8 cellular contexts compared by ENCODE assay signal in genomic region chrX:123878177-123878576, GRCh38. TPM values are rescaled to one million over a fixed set of nuclear protein-coding genes. Genes with fewer than 3 reads are reported as not detected.
DNase-seq lines count a peak whose midpoint lies in the region; ATAC-seq and TF ChIP-seq lines count a peak whose summit lies in the region.

No MANE protein-coding gene starts in this region.

- peak in 2 of 3 donors; percentile 26 to 49 for DNase-seq in CD4-positive, CD25-positive, alpha-beta regulatory T cell
- no peak for DNase-seq in activated naive CD8-positive, alpha-beta T cell treated with anti-CD3 and anti-CD28 coated beads, Interleukin-2, amount 10 ng/mL, durations not matched to agents 7 days and 5 days
- DNase-seq in C1 segment of cervical spinal cord (lab: John Stamatoyannopoulos, UW) (no peak), Calu3 (no peak), anterior cingulate cortex (lab: John Stamatoyannopoulos, UW) (no peak), amniotic stem cell (lab: John Stamatoyannopoulos, UW) (no peak)

- intact Hi-C loops in Calu3 (cut with micrococcal nuclease; ENCODE audit: unreplicated experiment), result no loop called here

- POLR2A ChIA-PET in activated naive CD8-positive, alpha-beta T cell treated with anti-CD3 and anti-CD28 coated beads, Interleukin-2, amount 10 ng/mL, durations not matched to agents 7 days and 5 days (lab: Charles Lee), result interaction anchor here (0.6 to 1.2 kb wide), 2 partner anchors 17 to 95 kb away, joined by 3 to 6 read pairs; no protein-coding TSS in a partner anchor

- H3K9me3 Mint-ChIP-seq in CD4-positive, CD25-positive, alpha-beta regulatory T cell, result no peaks in the 10 kb centered on the region
- H3K9me3 Mint-ChIP-seq in activated naive CD8-positive, alpha-beta T cell treated with anti-CD3 and anti-CD28 coated beads, Interleukin-2, amount 10 ng/mL, durations not matched to agents 7 days and 5 days, result no peaks in the 10 kb centered on the region
- H3K9me3 Mint-ChIP-seq in Calu3 (ENCODE audit: low read depth, unreplicated experiment), result no peaks in the 10 kb centered on the region

- H3K9me3 ChIP-seq in CD4-positive, CD25-positive, alpha-beta regulatory T cell (ENCODE audit: control insufficient read depth in 2 of 2, low read length in 2 of 2), result no peaks in the 10 kb centered on the region

- peak overlapping the region; percentile 69 for H3K4me3 ChIP-seq in CD4-positive, CD25-positive, alpha-beta regulatory T cell (ENCODE audit: low read depth, low read length)

- peak overlapping the region; percentile 51 for H3K27ac ChIP-seq in CD4-positive, CD25-positive, alpha-beta regulatory T cell (ENCODE audit: insufficient read depth, low read length, poor library complexity, severe bottlenecking)

- no peaks in the 10 kb centered on the region for H3K27me3 Mint-ChIP-seq in CD4-positive, CD25-positive, alpha-beta regulatory T cell
- H3K27me3 Mint-ChIP-seq in activated naive CD8-positive, alpha-beta T cell treated with anti-CD3 and anti-CD28 coated beads, Interleukin-2, amount 10 ng/mL, durations not matched to agents 7 days and 5 days, result no peaks in the 10 kb centered on the region
- H3K27me3 Mint-ChIP-seq in Calu3 (ENCODE audit: unreplicated experiment), result no peaks in the 10 kb centered on the region

- peaks cover 11% of the 10 kb centered on the region for H3K4me1 ChIP-seq in CD4-positive, CD25-positive, alpha-beta regulatory T cell (ENCODE audit: control insufficient read depth, insufficient read depth, low read length, poor library complexity, severe bottlenecking)

- H3K36me3 Mint-ChIP-seq in CD4-positive, CD25-positive, alpha-beta regulatory T cell, result no peaks in the 10 kb centered on the region
- peaks cover 7% of the 10 kb centered on the region for H3K36me3 Mint-ChIP-seq in activated naive CD8-positive, alpha-beta T cell treated with anti-CD3 and anti-CD28 coated beads, Interleukin-2, amount 10 ng/mL, durations not matched to agents 7 days and 5 days
- H3K36me3 Mint-ChIP-seq in Calu3 (ENCODE audit: insufficient read depth, unreplicated experiment), result peaks cover 18% of the 10 kb centered on the region

- TF ChIP-seq CTCF in Calu3 (IDR thresholded peaks at IDR 0.05; ENCODE audit: unreplicated experiment), result no peak

- no peaks in the 10 kb centered on the region for H3K36me3 ChIP-seq in CD4-positive, CD25-positive, alpha-beta regulatory T cell (ENCODE audit: control insufficient read depth, insufficient read depth, low read length)

- peak; percentile 39 to 40 for ATAC-seq in CD4-positive, CD25-positive, alpha-beta regulatory T cell (ENCODE audit: low read depth in 2 of 2)
- ATAC-seq in GM19455 (IDR thresholded peaks at IDR 0.05; ENCODE audit: unreplicated experiment) (peak; percentile 66), HG03457 (IDR thresholded peaks at IDR 0.05; ENCODE audit: unreplicated experiment) (peak; percentile 80)
- peak; percentile 45 for ATAC-seq in activated naive CD8-positive, alpha-beta T cell treated with anti-CD3 and anti-CD28 coated beads, Interleukin-2, amount 10 ng/mL, durations not matched to agents 7 days and 5 days (ENCODE audit: low read depth)

- peaks cover 15 to 39% (median 19%) of the 10 kb centered on the region in 4 donors for H3K4me1 Mint-ChIP-seq in CD4-positive, CD25-positive, alpha-beta regulatory T cell
- peaks cover 17% of the 10 kb centered on the region for H3K4me1 Mint-ChIP-seq in activated naive CD8-positive, alpha-beta T cell treated with anti-CD3 and anti-CD28 coated beads, Interleukin-2, amount 10 ng/mL, durations not matched to agents 7 days and 5 days
- H3K4me1 Mint-ChIP-seq in Calu3 (ENCODE audit: low read depth, unreplicated experiment), result peaks cover 12% of the 10 kb centered on the region

- H3K27me3 ChIP-seq in CD4-positive, CD25-positive, alpha-beta regulatory T cell (ENCODE audit: control insufficient read depth, insufficient read depth, low read length), result no peaks in the 10 kb centered on the region

- CTCF ChIA-PET in Calu3 (lab: Charles Lee), result no interaction called here

- peak overlapping the region; percentile 20 to 74 (median 59) for H3K27ac Mint-ChIP-seq in CD4-positive, CD25-positive, alpha-beta regulatory T cell
- peak overlapping the region; percentile 68 for H3K27ac Mint-ChIP-seq in activated naive CD8-positive, alpha-beta T cell treated with anti-CD3 and anti-CD28 coated beads, Interleukin-2, amount 10 ng/mL, durations not matched to agents 7 days and 5 days
- no peak overlapping the region for H3K27ac Mint-ChIP-seq in Calu3 (ENCODE audit: unreplicated experiment)

- BruUV-seq in Calu3 (replicated peaks; lab: Mats Ljungman, UMichigan), result no TSS peak

- H3K4me3 Mint-ChIP-seq in CD4-positive, CD25-positive, alpha-beta regulatory T cell, result peak overlapping the region; percentile 60 to 74 (median 66)
- peak overlapping the region; percentile 48 for H3K4me3 Mint-ChIP-seq in activated naive CD8-positive, alpha-beta T cell treated with anti-CD3 and anti-CD28 coated beads, Interleukin-2, amount 10 ng/mL, durations not matched to agents 7 days and 5 days
- H3K4me3 Mint-ChIP-seq in Calu3 (ENCODE audit: low read depth, unreplicated experiment), result no peak overlapping the region

RNA-seq across cellular contexts. Expression of gene XIAP, which starts 18.3 kb away (rescaled TPM):
- 35.5 TPM for total RNA-seq in CD4-positive, CD25-positive, alpha-beta regulatory T cell
- polyA plus RNA-seq in CD4-positive, CD25-positive, alpha-beta regulatory T cell, result 1 to 10 TPM; 7.7 to 8.7 (median 8.0) TPM
- total RNA-seq in activated naive CD8-positive, alpha-beta T cell treated with anti-CD3 and anti-CD28 coated beads, Interleukin-2, amount 10 ng/mL, durations not matched to agents 7 days and 5 days, result 10 to 100 TPM; 35.5 to 46.4 TPM
- total RNA-seq in Calu3 (2022), result 62.8 and 75.0 TPM in 2 replicates

Comparison
In these comparisons a context has a peak if more than half of its experiments do, and no peak if none do; other contexts are left out.
1. DNase-seq: peak in CD4-positive, CD25-positive, alpha-beta regulatory T cell (2 of 3); none in activated naive CD8-positive, alpha-beta T cell treated with anti-CD3 and anti-CD28 coated beads, Interleukin-2, amount 10 ng/mL, durations not matched to agents 7 days and 5 days (single experiment), C1 segment of cervical spinal cord (0 of 14), Calu3 (single experiment), anterior cingulate cortex (0 of 58) and amniotic stem cell (single experiment).
2. Peak in every context shown above with its lines, with median percentiles within 50 percentile points of each other: ATAC-seq.